20 cellular contexts compared by ENCODE assay signal in the genomic region with DNA sequence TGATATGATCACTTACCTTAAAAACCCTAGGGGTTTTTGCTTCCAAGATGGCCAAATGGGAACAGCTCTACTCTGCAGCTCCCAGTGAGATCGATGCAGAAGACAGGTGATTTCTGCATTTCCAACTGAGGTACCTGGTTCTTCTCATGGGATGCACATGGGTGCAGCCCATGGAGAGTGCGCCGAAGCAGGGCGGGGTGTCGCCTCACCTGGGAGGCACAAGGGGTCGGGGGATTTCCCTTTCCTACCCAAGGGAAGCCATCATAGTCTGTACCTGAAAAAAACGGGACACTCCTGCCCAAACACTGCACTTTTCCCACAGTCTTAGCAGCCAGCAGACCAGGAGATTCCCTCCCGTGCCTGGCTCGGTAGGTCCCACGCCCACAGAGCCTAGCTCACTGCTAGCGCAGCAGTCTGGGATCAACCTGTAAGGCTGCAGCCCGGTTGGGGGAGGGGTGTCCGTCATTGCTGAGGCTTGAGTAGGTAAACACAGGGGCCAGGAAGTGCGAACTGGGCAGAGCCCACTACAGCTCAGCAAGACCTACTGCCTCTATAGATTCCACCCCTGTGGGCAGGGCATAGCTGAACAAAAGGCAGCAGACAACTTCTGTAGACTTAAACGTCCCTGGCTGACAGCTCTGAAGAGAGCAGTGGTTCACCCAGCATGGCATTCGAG.
"Had no signal": no experiment of that assay in that cellular context is flagged by ENCODE, and none has a peak within 500 bp of the region (broad histone marks: within the 10 kb centered on the region; RNA-seq: fewer than 3 reads in every experiment).

No MANE protein-coding gene starts in this region.

- H3K36me3 Mint-ChIP-seq: type B pancreatic cell had no signal

- H3K9me3 ChIP-seq: mucosa of descending colon, neutrophil had no signal

- H3K27ac ChIP-seq: foreskin keratinocyte, left ventricle myocardium inferior, neutrophil, parathyroid adenoma had no signal

- H3K9ac ChIP-seq: parathyroid adenoma had no signal

- H3K27me3 ChIP-seq: neutrophil had no signal

- H3K4me3 ChIP-seq: left ventricle myocardium inferior, mucosa of descending colon had no signal

- ATAC-seq: activated CD8-positive, alpha-beta memory T cell treated with anti-CD3 and anti-CD28 coated beads, Interleukin-2, amount 10 ng/mL, durations not matched to agents 7 days and 5 days; activated naive CD8-positive, alpha-beta T cell treated with anti-CD3 and anti-CD28 coated beads, Interleukin-2, amount 50 U/mL, for 24 hours; foreskin keratinocyte; mucosa of descending colon; naive thymus-derived CD4-positive, alpha-beta T cell; T-cell had no signal

- H3K9me3 Mint-ChIP-seq: activated T-helper 2 cell treated with anti-CD3 and anti-CD28 coated beads, Interferon-gamma antibody, Interleukin-2, Interleukin-4, amounts not matched to agents 10 μg/mL and 5 μg/mL and 100 μg/mL, durations not matched to agents 14 hours and 24 hours and 36 hours had no signal

- H3K79me2 ChIP-seq: parathyroid adenoma had no signal

- H3K4me3 Mint-ChIP-seq: activated CD4-positive, alpha-beta memory T cell treated with anti-CD3 and anti-CD28 coated beads for 36 hours; activated CD8-positive, alpha-beta memory T cell treated with anti-CD3 and anti-CD28 coated beads, Interleukin-2, amount 10 ng/mL, durations not matched to agents 7 days and 5 days; activated naive CD4-positive, alpha-beta T cell treated with anti-CD3 and anti-CD28 coated beads for 36 hours; activated naive CD8-positive, alpha-beta T cell treated with anti-CD3 and anti-CD28 coated beads, Interleukin-2, amount 50 U/mL, for 24 hours; naive thymus-derived CD4-positive, alpha-beta T cell; T-cell; type B pancreatic cell had no signal

- H2AFZ ChIP-seq: parathyroid adenoma had no signal

- FAIRE-seq: kidney had no signal

- H3K4me1 Mint-ChIP-seq: activated CD8-positive, alpha-beta memory T cell treated with anti-CD3 and anti-CD28 coated beads, Interleukin-2, amount 10 ng/mL, durations not matched to agents 7 days and 5 days; activated naive CD8-positive, alpha-beta T cell treated with anti-CD3 and anti-CD28 coated beads, Interleukin-2, amount 50 U/mL, for 24 hours had no signal

- DNase-seq: activated CD4-positive, alpha-beta memory T cell treated with anti-CD3 and anti-CD28 coated beads for 36 hours; activated CD4-positive, alpha-beta T cell treated with anti-CD3 and anti-CD28 coated beads for 1 hour; activated CD8-positive, alpha-beta memory T cell treated with anti-CD3 and anti-CD28 coated beads, Interleukin-2, amount 10 ng/mL, durations not matched to agents 7 days and 5 days; activated naive CD4-positive, alpha-beta T cell treated with anti-CD3 and anti-CD28 coated beads for 36 hours; activated naive CD8-positive, alpha-beta T cell treated with anti-CD3 and anti-CD28 coated beads, Interleukin-2, amount 50 U/mL, for 24 hours; activated T-cell treated with anti-CD3 and anti-CD28 coated beads, Interleukin-2, amount 50 U/mL, for 1 hour; aorta; effector CD8-positive, alpha-beta T cell; foreskin keratinocyte; kidney; left ventricle myocardium inferior; mucosa of descending colon; naive thymus-derived CD4-positive, alpha-beta T cell; stimulated activated naive CD4-positive, alpha-beta T cell; T-cell; T-helper 9 cell had no signal

- H3K27me3 Mint-ChIP-seq: activated CD4-positive, alpha-beta memory T cell treated with anti-CD3 and anti-CD28 coated beads for 36 hours; activated naive CD8-positive, alpha-beta T cell treated with anti-CD3 and anti-CD28 coated beads, Interleukin-2, amount 50 U/mL, for 24 hours; naive thymus-derived CD4-positive, alpha-beta T cell; type B pancreatic cell had no signal

- H3K4me1 ChIP-seq: foreskin keratinocyte, left ventricle myocardium inferior, parathyroid adenoma had no signal

- H3K36me3 ChIP-seq: left ventricle myocardium inferior, neutrophil had no signal

- H3K27ac Mint-ChIP-seq: activated CD4-positive, alpha-beta memory T cell treated with anti-CD3 and anti-CD28 coated beads for 36 hours; activated CD8-positive, alpha-beta memory T cell treated with anti-CD3 and anti-CD28 coated beads, Interleukin-2, amount 10 ng/mL, durations not matched to agents 7 days and 5 days; activated naive CD4-positive, alpha-beta T cell treated with anti-CD3 and anti-CD28 coated beads for 36 hours; activated naive CD8-positive, alpha-beta T cell treated with anti-CD3 and anti-CD28 coated beads, Interleukin-2, amount 50 U/mL, for 24 hours; activated T-helper 2 cell treated with anti-CD3 and anti-CD28 coated beads, Interferon-gamma antibody, Interleukin-2, Interleukin-4, amounts not matched to agents 10 μg/mL and 5 μg/mL and 100 μg/mL, durations not matched to agents 14 hours and 24 hours and 36 hours; naive thymus-derived CD4-positive, alpha-beta T cell; T-cell; type B pancreatic cell had no signal
